In genomic region chr3:151580592-151580991, GRCh38 we compare ENCODE assay signal across 9 cellular contexts.
A peak's percentile ranks its signal among the peaks of the same experiment; 100 is the strongest.
DNase-seq lines count a peak whose midpoint lies in the region; ATAC-seq and TF ChIP-seq lines count a peak whose summit lies in the region.
"Had no signal": no experiment of that assay in that cellular context is flagged by ENCODE, and none has a peak within 500 bp of the region (broad histone marks: within the 10 kb centered on the region; RNA-seq: fewer than 3 reads in every experiment).

No MANE protein-coding gene starts in this region.

- H3K9me3 Mint-ChIP-seq in stimulated activated effector memory CD8-positive, alpha-beta T cell treated with anti-CD3 and anti-CD28 coated beads, Interleukin-12 subunit alpha, Interleukin-12 subunit beta, amount 100 ng/mL, for 72 hours: peaks cover 3% of the 10 kb centered on the region
- no peaks in the 10 kb centered on the region for H3K9me3 Mint-ChIP-seq in T-helper 2 cell treated with Interferon-gamma antibody and Interleukin-4, amounts not matched to agents 5 μg/mL and 100 μg/mL, for 36 hours

- no peaks in the 10 kb centered on the region for H3K27me3 ChIP-seq in DND-41 (ENCODE audit: insufficient read depth, low read length, poor library complexity)

- H3K4me2 ChIP-seq in DND-41 (ENCODE audit: insufficient read depth, low read length): peak overlapping the region; percentile 5; the same call in 1 of the 2 replicates

- TF ChIP-seq CTCF in DND-41 (IDR thresholded peaks at IDR 0.05; ENCODE audit: borderline replicate concordance, extremely low read depth, low read length, poor library complexity, severe bottlenecking) (no peak), epithelial cell of esophagus (IDR thresholded peaks at IDR 0.05; ENCODE audit: insufficient read depth, low read depth, low read length, missing control alignments) (no peak), omental fat pad (IDR thresholded peaks at IDR 0.05) (no peak)

- DNase-seq in DND-41 (no peak), MV-4-11 (lab: John Stamatoyannopoulos, UW) (peak; percentile 29), epithelial cell of esophagus (ENCODE audit: low read depth) (peak; percentile 22), omental fat pad (ENCODE audit: low spot score) (no peak), middle frontal gyrus (ENCODE audit: extremely low spot score, low spot score) (no peak)
- no peak for DNase-seq in stimulated activated effector memory CD8-positive, alpha-beta T cell treated with anti-CD3 and anti-CD28 coated beads, Interleukin-12 subunit alpha, Interleukin-12 subunit beta, amount 100 ng/mL, for 72 hours (ENCODE audit: low spot score in 2 of 2)
- DNase-seq in T-helper 2 cell treated with Interferon-gamma antibody and Interleukin-4, amounts not matched to agents 5 μg/mL and 100 μg/mL, for 36 hours (ENCODE audit: low spot score): no peak
- DNase-seq: amygdala had no signal

- no peaks in the 10 kb centered on the region for H3K27me3 Mint-ChIP-seq in T-helper 2 cell treated with Interferon-gamma antibody and Interleukin-4, amounts not matched to agents 5 μg/mL and 100 μg/mL, for 36 hours (ENCODE audit: low read depth)

- no peaks in the 10 kb centered on the region for H3K36me3 ChIP-seq in DND-41 (ENCODE audit: insufficient read depth, low read length)

- H3K4me1 ChIP-seq in DND-41 (ENCODE audit: insufficient read depth, low read length): peaks cover 53% of the 10 kb centered on the region

- peak overlapping the region; percentile 31 for H3K9ac ChIP-seq in DND-41 (ENCODE audit: low read depth, low read length)

- H2AFZ ChIP-seq in DND-41 (ENCODE audit: low read depth, low read length): peak overlapping the region; percentile 56; the same call in 1 of the 2 replicates

- ATAC-seq in DND-41 (ENCODE audit: insufficient read depth, low read depth): no peak
- ATAC-seq in omental fat pad (ENCODE audit: low FRiP score): peak; percentile 54
- ATAC-seq in HG03280 (IDR thresholded peaks at IDR 0.05; ENCODE audit: unreplicated experiment): no peak
- no peak for ATAC-seq in stimulated activated effector memory CD8-positive, alpha-beta T cell treated with anti-CD3 and anti-CD28 coated beads, Interleukin-12 subunit alpha, Interleukin-12 subunit beta, amount 100 ng/mL, for 72 hours

- H3K4me3 Mint-ChIP-seq in stimulated activated effector memory CD8-positive, alpha-beta T cell treated with anti-CD3 and anti-CD28 coated beads, Interleukin-12 subunit alpha, Interleukin-12 subunit beta, amount 100 ng/mL, for 72 hours: no peak overlapping the region
- H3K4me3 Mint-ChIP-seq in T-helper 2 cell treated with Interferon-gamma antibody and Interleukin-4, amounts not matched to agents 5 μg/mL and 100 μg/mL, for 36 hours: no peak overlapping the region

- H4K20me1 ChIP-seq in DND-41 (ENCODE audit: insufficient read depth, low read length): no peaks in the 10 kb centered on the region

- peak overlapping the region; percentile 83 for H3K27ac ChIP-seq in DND-41 (ENCODE audit: low read length)

- H3K4me1 Mint-ChIP-seq in stimulated activated effector memory CD8-positive, alpha-beta T cell treated with anti-CD3 and anti-CD28 coated beads, Interleukin-12 subunit alpha, Interleukin-12 subunit beta, amount 100 ng/mL, for 72 hours: no peaks in the 10 kb centered on the region
- no peaks in the 10 kb centered on the region for H3K4me1 Mint-ChIP-seq in T-helper 2 cell treated with Interferon-gamma antibody and Interleukin-4, amounts not matched to agents 5 μg/mL and 100 μg/mL, for 36 hours (ENCODE audit: low read depth)

- peaks cover 2% of the 10 kb centered on the region for H3K9me3 ChIP-seq in DND-41 (ENCODE audit: insufficient read depth, low read length, severe bottlenecking)

- no peaks in the 10 kb centered on the region for H3K36me3 Mint-ChIP-seq in stimulated activated effector memory CD8-positive, alpha-beta T cell treated with anti-CD3 and anti-CD28 coated beads, Interleukin-12 subunit alpha, Interleukin-12 subunit beta, amount 100 ng/mL, for 72 hours
- H3K36me3 Mint-ChIP-seq in T-helper 2 cell treated with Interferon-gamma antibody and Interleukin-4, amounts not matched to agents 5 μg/mL and 100 μg/mL, for 36 hours (ENCODE audit: low read depth): no peaks in the 10 kb centered on the region

- H3K27ac Mint-ChIP-seq in stimulated activated effector memory CD8-positive, alpha-beta T cell treated with anti-CD3 and anti-CD28 coated beads, Interleukin-12 subunit alpha, Interleukin-12 subunit beta, amount 100 ng/mL, for 72 hours: no peak overlapping the region
- H3K27ac Mint-ChIP-seq in T-helper 2 cell treated with Interferon-gamma antibody and Interleukin-4, amounts not matched to agents 5 μg/mL and 100 μg/mL, for 36 hours: no peak overlapping the region

- H3K4me3 ChIP-seq in DND-41 (ENCODE audit: low read depth in 1 of 2, low read length in 2 of 2) (no peak overlapping the region), epithelial cell of esophagus (ENCODE audit: low read length) (no peak overlapping the region)

- H3K79me2 ChIP-seq in DND-41 (ENCODE audit: insufficient read depth, low read length): no peaks in the 10 kb centered on the region

Comparison
In these comparisons a context has a peak if more than half of its experiments do, and no peak if none do; other contexts are left out.
1. DNase-seq: peak in MV-4-11 (single experiment) and epithelial cell of esophagus (single experiment); none in DND-41 (single experiment), omental fat pad (single experiment), stimulated activated effector memory CD8-positive, alpha-beta T cell treated with anti-CD3 and anti-CD28 coated beads, Interleukin-12 subunit alpha, Interleukin-12 subunit beta, amount 100 ng/mL, for 72 hours (0 of 2), middle frontal gyrus (single experiment) and T-helper 2 cell treated with Interferon-gamma antibody and Interleukin-4, amounts not matched to agents 5 μg/mL and 100 μg/mL, for 36 hours (single experiment).